8 cellular contexts compared by ENCODE assay signal in the genomic region with DNA sequence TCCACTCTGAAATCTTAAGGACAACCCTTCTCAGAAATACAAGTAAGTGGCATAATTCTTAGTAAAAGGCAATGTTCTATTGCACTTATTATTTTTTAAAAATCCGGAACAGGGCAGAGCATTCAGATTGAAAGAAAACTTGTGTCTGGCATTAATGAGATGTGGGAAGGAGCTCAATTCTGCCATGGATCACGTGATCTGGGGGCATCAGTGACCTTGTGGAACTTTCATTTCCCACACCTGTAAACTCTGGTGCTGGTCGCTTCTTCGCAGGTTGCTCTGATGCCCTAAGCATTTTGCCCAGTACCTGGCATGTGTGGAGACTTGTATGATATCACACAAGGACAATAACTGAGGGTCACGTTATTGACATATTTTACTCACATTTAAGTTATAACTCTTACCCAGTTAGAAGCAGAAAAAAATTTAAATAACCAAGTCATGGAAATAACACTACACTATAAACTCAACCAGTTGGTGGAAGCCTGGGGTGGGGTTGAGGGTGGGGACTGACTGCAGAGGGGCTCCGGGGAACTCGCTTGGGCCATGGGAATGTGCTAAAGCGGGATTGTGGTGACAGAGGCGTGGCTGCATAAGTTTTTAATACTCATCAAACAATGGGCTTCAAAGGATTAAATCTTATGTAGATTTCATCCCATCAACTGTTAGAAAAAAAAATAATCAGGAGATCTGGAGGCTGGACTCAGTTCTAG. TPM values are rescaled to one million over a fixed set of nuclear protein-coding genes. Genes with fewer than 3 reads are reported as not detected.
DNase-seq lines count a peak whose midpoint lies in the region; ATAC-seq and TF ChIP-seq lines count a peak whose summit lies in the region.
"Had no signal": no experiment of that assay in that cellular context is flagged by ENCODE, and none has a peak within 500 bp of the region (broad histone marks: within the 10 kb centered on the region; RNA-seq: fewer than 3 reads in every experiment).

No MANE protein-coding gene starts in this region.

- peak overlapping the region; percentile 60 for H3K4me3 ChIP-seq in CD8-positive, alpha-beta memory T cell (ENCODE audit: low read length)
- peak overlapping the region; percentile 13 for H3K4me3 ChIP-seq in KMS-11 (IDR thresholded peaks at IDR 0.05; ENCODE audit: insufficient read depth, low read depth, low read length)
- no peak overlapping the region for H3K4me3 ChIP-seq in colonic mucosa
- H3K4me3 ChIP-seq in skin epidermis, result peak overlapping the region in 1 of 7 experiments; percentile 4

- POLR2A ChIA-PET in CD8-positive, alpha-beta memory T cell (lab: Charles Lee), result interaction anchor here (1.0 to 3.0 kb wide), 3 partner anchors 24 to 36 kb away, joined by 3 to 30 read pairs (median 4); a partner anchor contains a TSS

- TF ChIP-seq CTCF in KMS-11 (conservative IDR thresholded peaks at IDR 0.05; ENCODE audit: low read depth, low read length), result no peak
- no peak for TF ChIP-seq CTCF in colonic mucosa (IDR thresholded peaks at IDR 0.05)

- peak overlapping the region; percentile 83 to 90 (median 88) for H3K4me3 Mint-ChIP-seq in CD8-positive, alpha-beta memory T cell

- no peak for ATAC-seq in HG03045 (IDR thresholded peaks at IDR 0.05; ENCODE audit: unreplicated experiment)

- peaks cover 2% of the 10 kb centered on the region for H3K36me3 ChIP-seq in CD8-positive, alpha-beta memory T cell (ENCODE audit: insufficient read depth, low read length)
- H3K36me3 ChIP-seq in KMS-11 (ENCODE audit: insufficient read depth) (no peaks in the 10 kb centered on the region), colonic mucosa (no peaks in the 10 kb centered on the region)

- H3K27me3 ChIP-seq in CD8-positive, alpha-beta memory T cell (ENCODE audit: insufficient read depth, low read length, poor library complexity, severe bottlenecking), result no peaks in the 10 kb centered on the region
- H3K27me3 ChIP-seq in KMS-11 (ENCODE audit: insufficient read depth, low read depth) (no peaks in the 10 kb centered on the region), colonic mucosa (no peaks in the 10 kb centered on the region)

- peaks cover 64 to 89% (median 85%) of the 10 kb centered on the region in 3 donors for H3K4me1 Mint-ChIP-seq in CD8-positive, alpha-beta memory T cell

- H3K4me1 ChIP-seq in CD8-positive, alpha-beta memory T cell (ENCODE audit: insufficient read depth, low read length), result peaks cover 58% of the 10 kb centered on the region
- H3K4me1 ChIP-seq in KMS-11 (ENCODE audit: low read depth, poor library complexity, severe bottlenecking) (peaks cover 43% of the 10 kb centered on the region), colonic mucosa (no peaks in the 10 kb centered on the region)

- peak overlapping the region; percentile 65; the same call in 1 of the 2 replicates for H3K9ac ChIP-seq in KMS-11
- no peak overlapping the region for H3K9ac ChIP-seq in colonic mucosa (ENCODE audit: low read depth in 2 of 2, low read length in 2 of 2)

- intact Hi-C loops in colonic mucosa (cut with DNase I), result no loop called here

- H4K20me1 ChIP-seq in KMS-11 (ENCODE audit: insufficient read depth), result no peaks in the 10 kb centered on the region

- peak overlapping the region; percentile 98 for H3K4me2 ChIP-seq in KMS-11

- H3K9me3 Mint-ChIP-seq in CD8-positive, alpha-beta memory T cell, result peaks cover 0 to 3% (median 0%) of the 10 kb centered on the region in 5 donors

- H3K79me2 ChIP-seq in KMS-11 (ENCODE audit: insufficient read depth, low read depth), result no peaks in the 10 kb centered on the region

- peak overlapping the region; percentile 81; the same call in 1 of the 2 replicates for H2AFZ ChIP-seq in KMS-11 (ENCODE audit: low read depth)

- no peaks in the 10 kb centered on the region for H3K9me3 ChIP-seq in CD8-positive, alpha-beta memory T cell (ENCODE audit: low read length)
- no peaks in the 10 kb centered on the region for H3K9me3 ChIP-seq in colonic mucosa

- H3K36me3 Mint-ChIP-seq in CD8-positive, alpha-beta memory T cell, result peaks cover 10 to 50% (median 20%) of the 10 kb centered on the region in 3 donors

- CTCF ChIA-PET in CD8-positive, alpha-beta memory T cell (lab: Charles Lee), result interaction anchor here (0.8 to 8.5 kb wide), 8 partner anchors 8 to 187 kb away, joined by 3 to 97 read pairs (median 4); a partner anchor contains a TSS

- H3K27ac Mint-ChIP-seq in CD8-positive, alpha-beta memory T cell, result peak overlapping the region; percentile 98 to 100 (median 100)

- peak overlapping the region; percentile 82 for H3K27ac ChIP-seq in CD8-positive, alpha-beta memory T cell (ENCODE audit: low read depth, low read length)
- H3K27ac ChIP-seq in KMS-11, result peak overlapping the region; percentile 94
- peak overlapping the region; percentile 71 for H3K27ac ChIP-seq in colonic mucosa
- H3K27ac ChIP-seq in skin epidermis, result peak overlapping the region in 19 of 21 experiments; percentile 22 to 99 (median 76)

- no peaks in the 10 kb centered on the region for H3K27me3 Mint-ChIP-seq in CD8-positive, alpha-beta memory T cell

- DNase-seq in CD8-positive, alpha-beta memory T cell, result no peak
- DNase-seq in colonic mucosa (no peak), DMS79 (lab: John Stamatoyannopoulos, UW) (no peak)
- DNase-seq in stimulated activated CD4-positive, alpha-beta T cell treated with anti-CD3 and anti-CD28 coated beads, Interleukin-12 subunit alpha, Interleukin-12 subunit beta, amount 100 ng/mL, for 4 hours, result no peak
- DNase-seq: IMR-90 had no signal

RNA-seq across cellular contexts. Expression of a gene that starts 36.6 kb away (rescaled TPM):
- 10 to 100 TPM; 11.1 to 11.2 TPM for total RNA-seq in CD8-positive, alpha-beta memory T cell
- 21.8 TPM for polyA plus RNA-seq in CD8-positive, alpha-beta memory T cell
- total RNA-seq in colonic mucosa, result 1 to 10 TPM; 2.6 to 3.5 TPM
